ENCODE assay signal across 24 cellular contexts in genomic region chr6:126650931-126651330, GRCh38.
DNase-seq lines count a peak whose midpoint lies in the region; TF ChIP-seq lines count a peak whose summit lies in the region.
"Had no signal": no experiment of that assay in that cellular context is flagged by ENCODE, and none has a peak within 500 bp of the region (broad histone marks: within the 10 kb centered on the region; RNA-seq: fewer than 3 reads in every experiment).

No MANE protein-coding gene starts in this region.

- H3K27me3 ChIP-seq in brain microvascular endothelial cell (replicated peaks) = no peaks in the 10 kb centered on the region
- H3K27me3 ChIP-seq: breast epithelium, esophagus squamous epithelium, right lobe of liver, upper lobe of left lung had no signal

- DNase-seq in AG08396 (ENCODE audit: low spot score) (peak; percentile 16), LHCN-M2 (ENCODE audit: low read depth) (peak; percentile 80), brain microvascular endothelial cell (peak; percentile 21), myocyte (ENCODE audit: low read depth) (peak; percentile 78), NCI-H510A treated with DMSO at 0.1 percent for 48 hours (lab: John Stamatoyannopoulos, UW) (no peak), NAMALWA (ENCODE audit: low spot score) (no peak), AML-193 (lab: John Stamatoyannopoulos, UW) (no peak), NK-92 (lab: John Stamatoyannopoulos, UW; ENCODE audit: unreplicated experiment) (no peak)
- DNase-seq: ACHN; activated CD4-positive, alpha-beta T cell treated with anti-CD3 and anti-CD28 coated beads, Interleukin-2, amount 10 ng/mL, durations not matched to agents 7 days and 5 days; activated naive CD8-positive, alpha-beta T cell treated with anti-CD3 and anti-CD28 coated beads, Interleukin-2, amount 10 ng/mL, durations not matched to agents 7 days and 5 days; CD4-positive, CD25-positive, alpha-beta regulatory T cell; esophagus squamous epithelium; head of caudate nucleus; left colon; MM.1S; NCI-H187 treated with DMSO at 0.1 percent for 48 hours; NCI-H446 treated with DMSO at 0.1 percent for 48 hours; right lobe of liver; upper lobe of left lung had no signal

- in situ Hi-C loops in brain microvascular endothelial cell (cut with HindIII; ENCODE audit: low pct_ligation_motif_present, low sequenced_read_pairs) = no loop called here

- no peak for TF ChIP-seq CTCF in brain microvascular endothelial cell (IDR thresholded peaks at IDR 0.05; ENCODE audit: low read depth, low read length, missing control alignments)

- H3K4me3 ChIP-seq in brain microvascular endothelial cell (ENCODE audit: low read depth, low read length) = no peak overlapping the region
- H3K4me3 ChIP-seq: breast epithelium, coronary artery, esophagus squamous epithelium, right lobe of liver, upper lobe of left lung had no signal

- H3K27ac ChIP-seq in brain microvascular endothelial cell = no peak overlapping the region
- H3K27ac ChIP-seq: breast epithelium, coronary artery, esophagus squamous epithelium, parathyroid adenoma, right lobe of liver, upper lobe of left lung, VCaP had no signal

- no peaks in the 10 kb centered on the region for H3K36me3 ChIP-seq in brain microvascular endothelial cell (replicated peaks)
- H3K36me3 ChIP-seq: breast epithelium, esophagus squamous epithelium, right lobe of liver, upper lobe of left lung had no signal

Comparison
In these comparisons a context has a peak if more than half of its experiments do, and no peak if none do; other contexts are left out.
1. DNase-seq: peak in AG08396 (single experiment), LHCN-M2 (single experiment), brain microvascular endothelial cell (single experiment) and myocyte (single experiment); none in NCI-H510A treated with DMSO at 0.1 percent for 48 hours (single experiment), NAMALWA (single experiment), AML-193 (0 of 2) and NK-92 (single experiment).